In genomic region chr22:46286941-46287872, GRCh38 we compare ENCODE assay signal across 12 cellular contexts. TPM values are rescaled to one million over a fixed set of nuclear protein-coding genes. Genes with fewer than 3 reads are reported as not detected.
DNase-seq lines count a peak whose midpoint lies in the region; ATAC-seq, FAIRE-seq and TF ChIP-seq lines count a peak whose summit lies in the region.
"Had no signal": no experiment of that assay in that cellular context is flagged by ENCODE, and none has a peak within 500 bp of the region (broad histone marks: within the 10 kb centered on the region; RNA-seq: fewer than 3 reads in every experiment).

No MANE protein-coding gene starts in this region.

- no peak overlapping the region for H3K4me3 ChIP-seq in CD4-positive, CD25-positive, alpha-beta regulatory T cell (ENCODE audit: low read depth, low read length)
- peak overlapping the region; percentile 85 for H3K4me3 ChIP-seq in GM12878
- no peak overlapping the region for H3K4me3 ChIP-seq in CD4-positive, alpha-beta memory T cell (ENCODE audit: low read length in 2 of 2)
- H3K4me3 ChIP-seq: dorsolateral prefrontal cortex had no signal

- TF ChIP-seq POLR2A in GM12891 (IDR thresholded peaks at IDR 0.05; ENCODE audit: low read depth, low read length) (no peak), GM12878 (IDR thresholded peaks at IDR 0.05; ENCODE audit: low read depth, low read length) (no peak; the same call in none of the 2 replicates)

- no peak for ATAC-seq in CD4-positive, CD25-positive, alpha-beta regulatory T cell (ENCODE audit: low read depth in 2 of 2)
- peak; percentile 36 for ATAC-seq in GM12878
- no peak for ATAC-seq in HG03175 (IDR thresholded peaks at IDR 0.05; ENCODE audit: unreplicated experiment)
- no peak for ATAC-seq in activated CD4-positive, CD25-positive, alpha-beta regulatory T cell treated with anti-CD3 and anti-CD28 coated beads, Interleukin-2, amount 50 U/mL, for 24 hours
- ATAC-seq: WTC11 had no signal

- in situ Hi-C loops in GM12878 (cut with MboI): no loop called here

- H3K36me3 ChIP-seq in CD4-positive, CD25-positive, alpha-beta regulatory T cell (ENCODE audit: control insufficient read depth, insufficient read depth, low read length): peaks cover 5% of the 10 kb centered on the region
- peaks cover 8 to 13% of the 10 kb centered on the region in 2 experiments; a peak in 3 of 4 replicates for H3K36me3 ChIP-seq in GM12878 (ENCODE audit: control insufficient read depth in 2 of 2, insufficient read depth in 2 of 2, low read length in 1 of 2)
- H3K36me3 ChIP-seq in CD4-positive, alpha-beta memory T cell (ENCODE audit: insufficient read depth, low read length): no peaks in the 10 kb centered on the region

- no peak for TF ChIP-seq EP300 in GM12878 (IDR thresholded peaks at IDR 0.05; ENCODE audit: borderline replicate concordance in 1 of 2, control insufficient read depth in 1 of 2, low read depth in 2 of 2, low read length in 2 of 2)

- H3K9me3 ChIP-seq in CD4-positive, CD25-positive, alpha-beta regulatory T cell (ENCODE audit: control insufficient read depth in 2 of 2, low read length in 2 of 2): no peaks in the 10 kb centered on the region
- no peaks in the 10 kb centered on the region; the same call in 2 of the 3 replicates for H3K9me3 ChIP-seq in GM12878 (replicated peaks; ENCODE audit: control insufficient read depth, insufficient read depth, low read length)
- H3K9me3 ChIP-seq in CD4-positive, alpha-beta memory T cell (ENCODE audit: control insufficient read depth in 1 of 2, low read length in 2 of 2): no peaks in the 10 kb centered on the region

- H3K4me1 ChIP-seq in CD4-positive, CD25-positive, alpha-beta regulatory T cell (ENCODE audit: control insufficient read depth, insufficient read depth, low read length, poor library complexity, severe bottlenecking): peaks cover 11% of the 10 kb centered on the region
- H3K4me1 ChIP-seq in GM12878 (ENCODE audit: control insufficient read depth, insufficient read depth, low read length): peaks cover 18% of the 10 kb centered on the region
- H3K4me1 ChIP-seq in CD4-positive, alpha-beta memory T cell (ENCODE audit: insufficient read depth, low read length): peaks cover 16% of the 10 kb centered on the region

- H4K20me1 ChIP-seq in GM12878 (ENCODE audit: control insufficient read depth, insufficient read depth): no peaks in the 10 kb centered on the region

- no TSS peak for BruUV-seq in GM12878 (replicated peaks; lab: Mats Ljungman, UMichigan)

- SMC1A ChIA-PET in GM12878 (lab: Charles Lee; ENCODE audit: uncharacterized antibody, unreplicated experiment): interaction anchor here (1.5 kb wide), 1 partner anchor 129 kb away, joined by 6 read pairs; no protein-coding TSS in a partner anchor

- TF ChIP-seq CTCF in GM12878 (IDR thresholded peaks at IDR 0.05 in 2 of 3, conservative IDR thresholded peaks at IDR 0.05 in 1 of 3; ENCODE audit: control insufficient read depth in 2 of 3, extremely low read depth in 1 of 3, insufficient read depth in 1 of 3, low read depth in 3 of 3, low read length in 3 of 3): no peak
- TF ChIP-seq CTCF in nephron progenitor cell (IDR thresholded peaks at IDR 0.05): no peak
- no peak for TF ChIP-seq CTCF in type B pancreatic cell (conservative IDR thresholded peaks at IDR 0.05)

- peaks cover 15% of the 10 kb centered on the region for H3K36me3 Mint-ChIP-seq in CD4-positive, CD25-positive, alpha-beta regulatory T cell
- H3K36me3 Mint-ChIP-seq in nephron progenitor cell (ENCODE audit: low read depth): peaks cover 29% of the 10 kb centered on the region
- H3K36me3 Mint-ChIP-seq in type B pancreatic cell: peaks cover 8% of the 10 kb centered on the region
- H3K36me3 Mint-ChIP-seq in CD4-positive, alpha-beta memory T cell: peaks cover 5 to 12% of the 10 kb centered on the region in 2 donors

- no peak overlapping the region for H3K4me3 Mint-ChIP-seq in CD4-positive, CD25-positive, alpha-beta regulatory T cell
- H3K4me3 Mint-ChIP-seq in nephron progenitor cell (no peak overlapping the region), type B pancreatic cell (no peak overlapping the region)
- peak overlapping the region in 3 of 8 donors; percentile 26 to 31 (median 30) for H3K4me3 Mint-ChIP-seq in CD4-positive, alpha-beta memory T cell
- H3K4me3 Mint-ChIP-seq: WTC11 had no signal

- peaks cover 0 to 1% (median 0%) of the 10 kb centered on the region in 7 donors for H3K9me3 Mint-ChIP-seq in CD4-positive, CD25-positive, alpha-beta regulatory T cell
- H3K9me3 Mint-ChIP-seq in nephron progenitor cell (no peaks in the 10 kb centered on the region), type B pancreatic cell (no peaks in the 10 kb centered on the region)
- H3K9me3 Mint-ChIP-seq in CD4-positive, alpha-beta memory T cell: peaks cover 0 to 2% (median 0%) of the 10 kb centered on the region in 8 donors
- H3K9me3 Mint-ChIP-seq: WTC11 had no signal

- H3K4me1 Mint-ChIP-seq in CD4-positive, CD25-positive, alpha-beta regulatory T cell: peaks cover 0 to 16% (median 4%) of the 10 kb centered on the region in 4 donors
- H3K4me1 Mint-ChIP-seq in nephron progenitor cell (peaks cover 6% of the 10 kb centered on the region), type B pancreatic cell (ENCODE audit: unreplicated experiment) (no peaks in the 10 kb centered on the region)
- H3K4me1 Mint-ChIP-seq in CD4-positive, alpha-beta memory T cell: peaks cover 6 to 17% (median 11%) of the 10 kb centered on the region in 4 donors
- H3K4me1 Mint-ChIP-seq: WTC11 had no signal

- FAIRE-seq in GM12891 (lab: Jason Lieb, UNC): peak; percentile 61
- FAIRE-seq in GM12878 (lab: Jason Lieb, UNC): peak; percentile 44

- CTCF ChIA-PET in GM12878 (lab: Yijun Ruan, JAX): interaction anchor here (1.7 kb wide), 1 partner anchor 9 kb away, joined by 3 read pairs; the partner anchor contains the start of gene GTSE1
- CTCF ChIA-PET in CD4-positive, alpha-beta memory T cell (lab: Charles Lee; ENCODE audit: partially characterized antibody): interaction anchor here (2.0 kb wide), 1 partner anchor 165 kb away, joined by 6 read pairs; no protein-coding TSS in a partner anchor

- no peak for DNase-seq in CD4-positive, CD25-positive, alpha-beta regulatory T cell
- DNase-seq in GM12891 (ENCODE audit: insufficient read length, low spot score) (no peak), GM12878 (ENCODE audit: low read depth, low spot score) (no peak), nephron progenitor cell (no peak), type B pancreatic cell (ENCODE audit: extremely low spot score, unreplicated experiment) (no peak)
- no peak for DNase-seq in CD4-positive, alpha-beta memory T cell
- DNase-seq: dorsolateral prefrontal cortex, NCI-H345 had no signal

- peak overlapping the region; percentile 99 for H3K4me2 ChIP-seq in GM12878 (ENCODE audit: control insufficient read depth, insufficient read depth)

- no peaks in the 10 kb centered on the region for H3K27me3 Mint-ChIP-seq in CD4-positive, CD25-positive, alpha-beta regulatory T cell
- H3K27me3 Mint-ChIP-seq in nephron progenitor cell (ENCODE audit: low read depth, poor library complexity): peaks cover under 1% of the 10 kb centered on the region
- no peaks in the 10 kb centered on the region for H3K27me3 Mint-ChIP-seq in type B pancreatic cell
- no peaks in the 10 kb centered on the region for H3K27me3 Mint-ChIP-seq in CD4-positive, alpha-beta memory T cell

- intact Hi-C loops in GM12878 (cut with micrococcal nuclease; ENCODE audit: unreplicated experiment): no loop called here
- intact Hi-C loops in CD4-positive, alpha-beta memory T cell (cut with micrococcal nuclease): no loop called here

- POLR2A ChIA-PET in GM12878 (lab: Charles Lee): interaction anchor here (0.6 to 0.7 kb wide), 2 partner anchors 47 to 100 kb away, joined by 3 read pairs; no protein-coding TSS in a partner anchor
- POLR2A ChIA-PET in CD4-positive, alpha-beta memory T cell (lab: Charles Lee; ENCODE audit: partially characterized antibody): interaction anchor here (2.5 kb wide), 1 partner anchor 9 kb away, joined by 9 read pairs; the partner anchor contains the start of gene GTSE1

- H3K27me3 ChIP-seq in CD4-positive, CD25-positive, alpha-beta regulatory T cell (ENCODE audit: control insufficient read depth, insufficient read depth, low read length): no peaks in the 10 kb centered on the region
- no peaks in the 10 kb centered on the region for H3K27me3 ChIP-seq in GM12878 (replicated peaks in 1 of 2; ENCODE audit: control insufficient read depth in 2 of 2, insufficient read depth in 2 of 2, low read length in 1 of 2)
- H3K27me3 ChIP-seq in CD4-positive, alpha-beta memory T cell (ENCODE audit: insufficient read depth, low read length): no peaks in the 10 kb centered on the region
- H3K27me3 ChIP-seq: dorsolateral prefrontal cortex had no signal

- peak overlapping the region in 2 of 3 donors; percentile 22 to 76 for H3K27ac Mint-ChIP-seq in CD4-positive, CD25-positive, alpha-beta regulatory T cell
- H3K27ac Mint-ChIP-seq in nephron progenitor cell (peak overlapping the region; percentile 60), type B pancreatic cell (no peak overlapping the region)
- H3K27ac Mint-ChIP-seq in CD4-positive, alpha-beta memory T cell: peak overlapping the region in 3 of 7 donors; percentile 70 to 90 (median 83)
- H3K27ac Mint-ChIP-seq: WTC11 had no signal

- no peak overlapping the region for H3K27ac ChIP-seq in CD4-positive, CD25-positive, alpha-beta regulatory T cell (ENCODE audit: insufficient read depth, low read length, poor library complexity, severe bottlenecking)
- peak overlapping the region; percentile 86 for H3K27ac ChIP-seq in GM12878 (ENCODE audit: control insufficient read depth, insufficient read depth)
- no peak overlapping the region for H3K27ac ChIP-seq in CD4-positive, alpha-beta memory T cell (ENCODE audit: low read depth, low read length)
- H3K27ac ChIP-seq: dorsolateral prefrontal cortex had no signal

- H2AFZ ChIP-seq in GM12878 (ENCODE audit: control insufficient read depth, low read depth, low read length): no peak overlapping the region

- TF ChIP-seq RAD21 in GM12878 (IDR thresholded peaks at IDR 0.05; ENCODE audit: insufficient read depth, low read depth, low read length): no peak

- RAD21 ChIA-PET in GM12878 (lab: Charles Lee; ENCODE audit: unreplicated experiment): interaction anchor here (0.9 kb wide), 1 partner anchor 9 kb away, joined by 3 read pairs; no protein-coding TSS in a partner anchor

- 65% methylated on average over 15 of the region's 15 CpGs for WGBS in GM12878 (ENCODE audit: insufficient coverage, insufficient replicate concordance, low lambda C conversion rate, missing lambda C conversion rate)

- H3K9ac ChIP-seq in GM12878 (ENCODE audit: control insufficient read depth, insufficient read depth, low read length): peak overlapping the region; percentile 94

- H3K79me2 ChIP-seq in GM12878 (ENCODE audit: control insufficient read depth, insufficient read depth, low read length): peaks cover 17% of the 10 kb centered on the region

RNA-seq across cellular contexts. Expression of gene GTSE1, which starts 9.5 kb away (rescaled TPM):
- 1.3 TPM for total RNA-seq in CD4-positive, CD25-positive, alpha-beta regulatory T cell
- polyA plus RNA-seq in CD4-positive, CD25-positive, alpha-beta regulatory T cell: under 1 TPM in 3 of 4 donors, not detected in 1; 0.17 to 0.73 (median 0.21) TPM
- 16.2 TPM for polyA plus RNA-seq in GM12891 (2012; ENCODE audit: low read depth, missing spikeins)
- 24.9 and 27.6 TPM in 2 replicates for total RNA-seq in GM12878 (2013; cell fraction: nucleolus; rRNA removed)
- total RNA-seq in GM12878 (2014; rRNA removed) (25.9 and 27.4 TPM in 2 replicates), GM12878 (2014; rRNA removed; fragmentation: Illumina TruSeq; extraction: Trizol) (21.8 and 23.3 TPM in 2 replicates), GM12878 (2021) (43.9 and 46.2 TPM in 2 replicates), type B pancreatic cell (ENCODE audit: low replicate concordance) (12.3 and 39.6 TPM in 2 replicates)
- polyA plus RNA-seq in GM12878 (2011; ENCODE audit: low read depth): 9.6 TPM
- polyA plus RNA-seq in GM12878 (2011; rRNA removed) (15.9 and 21.6 TPM in 2 replicates), GM12878 (2014; fragmentation: Illumina TruSeq; extraction: Trizol) (30.8 and 37.1 TPM in 2 replicates), GM12878 (2014; fragmentation: Nextera tagmentation; extraction: Ambion mirVana) (1 to 10 TPM; 6.6 to 10.0 TPM), GM12878 (2014; rRNA removed) (43.0 and 45.2 TPM in 2 replicates), GM12878 (2016; fragmentation: Nextera tagmentation; extraction: Ambion mirVana) (10 to 100 TPM; 43.9 to 44.5 TPM)
- 25.5 and 28.6 TPM in 2 replicates for polyA plus RNA-seq in GM12878 (2011; cell fraction: cytosol; rRNA removed)
- polyA plus RNA-seq in GM12878 (2011; cell fraction: nucleus; rRNA removed): 32.2 and 57.3 TPM in 2 replicates
- polyA plus RNA-seq in GM12878 (2012): 17.0 and 17.2 TPM in 2 replicates
- 11.3 and 18.4 TPM in 2 replicates for polyA minus RNA-seq in GM12878 (2011; rRNA and poly(A)+ RNA removed)
- polyA minus RNA-seq in GM12878 (2011; cell fraction: cytosol; rRNA and poly(A)+ RNA removed): 15.4 and 17.2 TPM in 2 replicates
- polyA minus RNA-seq in GM12878 (2011; cell fraction: nucleus; rRNA and poly(A)+ RNA removed): 9.9 and 17.7 TPM in 2 replicates
- under 1 TPM in 1 of 2 experiments, not detected in 1; 0.64 TPM for total RNA-seq in CD4-positive, alpha-beta memory T cell
- not detected for polyA plus RNA-seq in CD4-positive, alpha-beta memory T cell

RNA-seq across cellular contexts. Expression of gene TTC38, which starts 19.4 kb away (rescaled TPM):
- total RNA-seq in CD4-positive, CD25-positive, alpha-beta regulatory T cell: 7.1 TPM
- 10 to 100 TPM in 1 of 4 donors, 1 to 10 TPM in 3; 5.1 to 10.9 (median 5.7) TPM for polyA plus RNA-seq in CD4-positive, CD25-positive, alpha-beta regulatory T cell
- polyA plus RNA-seq in GM12891 (2012; ENCODE audit: low read depth, missing spikeins): 17.4 TPM
- total RNA-seq in GM12878 (2013; cell fraction: nucleolus; rRNA removed): 53.3 and 65.3 TPM in 2 replicates
- total RNA-seq in GM12878 (2014; rRNA removed): 14.7 and 19.1 TPM in 2 replicates
- total RNA-seq in GM12878 (2014; rRNA removed; fragmentation: Illumina TruSeq; extraction: Trizol): 6.8 and 7.6 TPM in 2 replicates
- 11.2 and 13.7 TPM in 2 replicates for total RNA-seq in GM12878 (2021)
- polyA plus RNA-seq in GM12878 (2011; ENCODE audit: low read depth): 12.1 TPM
- 26.1 and 39.9 TPM in 2 replicates for polyA plus RNA-seq in GM12878 (2011; rRNA removed)
- polyA plus RNA-seq in GM12878 (2011; cell fraction: cytosol; rRNA removed): 53.7 and 71.4 TPM in 2 replicates
- 75.9 and 82.3 TPM in 2 replicates for polyA plus RNA-seq in GM12878 (2011; cell fraction: nucleus; rRNA removed)
- 17.4 and 19.3 TPM in 2 replicates for polyA plus RNA-seq in GM12878 (2012)
- 3.1 and 6.5 TPM in 2 replicates for polyA plus RNA-seq in GM12878 (2014; fragmentation: Illumina TruSeq; extraction: Trizol)
- polyA plus RNA-seq in GM12878 (2014; fragmentation: Nextera tagmentation; extraction: Ambion mirVana): 1 to 10 TPM in 1 of 2 experiments, under 1 TPM in 1; 0.58 to 1.6 TPM
- polyA plus RNA-seq in GM12878 (2014; rRNA removed): 12.3 and 19.4 TPM in 2 replicates
- 10 to 100 TPM; 17.5 to 17.9 TPM for polyA plus RNA-seq in GM12878 (2016; fragmentation: Nextera tagmentation; extraction: Ambion mirVana)
- polyA minus RNA-seq in GM12878 (2011; rRNA and poly(A)+ RNA removed): 27.6 and 44.5 TPM in 2 replicates
- 17.1 and 18.6 TPM in 2 replicates for polyA minus RNA-seq in GM12878 (2011; cell fraction: cytosol; rRNA and poly(A)+ RNA removed)
- polyA minus RNA-seq in GM12878 (2011; cell fraction: nucleus; rRNA and poly(A)+ RNA removed): 20.3 and 27.9 TPM in 2 replicates
- total RNA-seq in type B pancreatic cell (ENCODE audit: low replicate concordance): 22.6 and 36.9 TPM in 2 replicates
- total RNA-seq in CD4-positive, alpha-beta memory T cell: 1 to 10 TPM; 3.9 to 4.3 TPM
- polyA plus RNA-seq in CD4-positive, alpha-beta memory T cell: 1 to 10 TPM; 6.3 to 8.2 TPM

RNA-seq across cellular contexts. Expression of gene PKDREJ, which starts 24.1 kb away (rescaled TPM):
- total RNA-seq in CD4-positive, CD25-positive, alpha-beta regulatory T cell: not detected
- polyA plus RNA-seq in CD4-positive, CD25-positive, alpha-beta regulatory T cell: under 1 TPM in 1 of 4 donors, not detected in 3; 0.19 TPM
- 0.04 TPM for polyA plus RNA-seq in GM12891 (2012; ENCODE audit: low read depth, missing spikeins)
- not detected in 2 replicates for total RNA-seq in GM12878 (2013; cell fraction: nucleolus; rRNA removed)
- total RNA-seq in GM12878 (2014; rRNA removed) (not detected in 2 replicates), GM12878 (2014; rRNA removed; fragmentation: Illumina TruSeq; extraction: Trizol) (not detected in 2 replicates), GM12878 (2021) (not detected in 2 replicates), type B pancreatic cell (ENCODE audit: low replicate concordance) (0.05 TPM in 1 of 2 replicates, not detected in the other)
- not detected for polyA plus RNA-seq in GM12878 (2011; ENCODE audit: low read depth)
- polyA plus RNA-seq in GM12878 (2011; rRNA removed) (not detected in 2 replicates), GM12878 (2014; fragmentation: Illumina TruSeq; extraction: Trizol) (not detected in 2 replicates), GM12878 (2014; fragmentation: Nextera tagmentation; extraction: Ambion mirVana) (under 1 TPM in 1 of 2 experiments, not detected in 1; 0.02 TPM), GM12878 (2014; rRNA removed) (0.01 TPM in 1 of 2 replicates, not detected in the other), GM12878 (2016; fragmentation: Nextera tagmentation; extraction: Ambion mirVana) (under 1 TPM in 1 of 2 experiments, not detected in 1; 0.03 TPM)
- polyA plus RNA-seq in GM12878 (2011; cell fraction: cytosol; rRNA removed): not detected in 2 replicates
- polyA plus RNA-seq in GM12878 (2011; cell fraction: nucleus; rRNA removed): not detected in 2 replicates
- polyA plus RNA-seq in GM12878 (2012): 0.01 and 0.03 TPM in 2 replicates
- polyA minus RNA-seq in GM12878 (2011; rRNA and poly(A)+ RNA removed): not detected in 2 replicates
- not detected in 2 replicates for polyA minus RNA-seq in GM12878 (2011; cell fraction: cytosol; rRNA and poly(A)+ RNA removed)
- polyA minus RNA-seq in GM12878 (2011; cell fraction: nucleus; rRNA and poly(A)+ RNA removed): not detected in 2 replicates
- total RNA-seq in CD4-positive, alpha-beta memory T cell: not detected
- polyA plus RNA-seq in CD4-positive, alpha-beta memory T cell: not detected
- total RNA-seq: M059J had no signal

RNA-seq across cellular contexts. Expression of gene CDPF1, which starts 37.1 kb away (rescaled TPM):
- 5.5 TPM for total RNA-seq in CD4-positive, CD25-positive, alpha-beta regulatory T cell
- polyA plus RNA-seq in CD4-positive, CD25-positive, alpha-beta regulatory T cell: 10 to 100 TPM; 16.7 to 24.7 (median 20.5) TPM
- 11.5 TPM for polyA plus RNA-seq in GM12891 (2012; ENCODE audit: low read depth, missing spikeins)
- total RNA-seq in GM12878 (2013; cell fraction: nucleolus; rRNA removed): 12.0 and 17.1 TPM in 2 replicates
- total RNA-seq in GM12878 (2014; rRNA removed): 11.1 and 13.3 TPM in 2 replicates
- 5.5 and 6.1 TPM in 2 replicates for total RNA-seq in GM12878 (2014; rRNA removed; fragmentation: Illumina TruSeq; extraction: Trizol)
- total RNA-seq in GM12878 (2021): 7.2 and 7.8 TPM in 2 replicates
- polyA plus RNA-seq in GM12878 (2011; ENCODE audit: low read depth): 5.1 TPM
- polyA plus RNA-seq in GM12878 (2011; rRNA removed): 7.4 and 8.6 TPM in 2 replicates
- 12.3 and 17.6 TPM in 2 replicates for polyA plus RNA-seq in GM12878 (2011; cell fraction: cytosol; rRNA removed)
- 29.8 and 30.2 TPM in 2 replicates for polyA plus RNA-seq in GM12878 (2011; cell fraction: nucleus; rRNA removed)
- 8.3 and 9.1 TPM in 2 replicates for polyA plus RNA-seq in GM12878 (2012)
- 3.1 and 6.4 TPM in 2 replicates for polyA plus RNA-seq in GM12878 (2014; fragmentation: Illumina TruSeq; extraction: Trizol)
- polyA plus RNA-seq in GM12878 (2014; fragmentation: Nextera tagmentation; extraction: Ambion mirVana): 1 to 10 TPM; 1.0 to 2.2 TPM
- 13.0 and 22.4 TPM in 2 replicates for polyA plus RNA-seq in GM12878 (2014; rRNA removed)
- 10 to 100 TPM; 15.5 to 18.2 TPM for polyA plus RNA-seq in GM12878 (2016; fragmentation: Nextera tagmentation; extraction: Ambion mirVana)
- 2.0 and 5.4 TPM in 2 replicates for polyA minus RNA-seq in GM12878 (2011; rRNA and poly(A)+ RNA removed)
- 0.94 and 1.5 TPM in 2 replicates for polyA minus RNA-seq in GM12878 (2011; cell fraction: cytosol; rRNA and poly(A)+ RNA removed)
- polyA minus RNA-seq in GM12878 (2011; cell fraction: nucleus; rRNA and poly(A)+ RNA removed): 3.9 and 5.1 TPM in 2 replicates
- total RNA-seq in type B pancreatic cell (ENCODE audit: low replicate concordance): 10.8 and 12.9 TPM in 2 replicates
- total RNA-seq in CD4-positive, alpha-beta memory T cell: 10 to 100 TPM; 10.3 to 11.5 TPM
- polyA plus RNA-seq in CD4-positive, alpha-beta memory T cell: 10 to 100 TPM; 17.0 to 31.5 TPM

RNA-seq across cellular contexts. Expression of gene TRMU, which starts 48.3 kb away (rescaled TPM):
- 63.3 TPM for total RNA-seq in CD4-positive, CD25-positive, alpha-beta regulatory T cell
- polyA plus RNA-seq in CD4-positive, CD25-positive, alpha-beta regulatory T cell: 10 to 100 TPM; 11.0 to 17.8 (median 16.4) TPM
- 27.3 TPM for polyA plus RNA-seq in GM12891 (2012; ENCODE audit: low read depth, missing spikeins)
- 189 and 218 TPM in 2 replicates for total RNA-seq in GM12878 (2013; cell fraction: nucleolus; rRNA removed)
- total RNA-seq in GM12878 (2014; rRNA removed): 47.5 and 48.0 TPM in 2 replicates
- 26.1 and 29.6 TPM in 2 replicates for total RNA-seq in GM12878 (2014; rRNA removed; fragmentation: Illumina TruSeq; extraction: Trizol)
- 54.5 and 57.0 TPM in 2 replicates for total RNA-seq in GM12878 (2021)
- polyA plus RNA-seq in GM12878 (2011; ENCODE audit: low read depth): 18.3 TPM
- polyA plus RNA-seq in GM12878 (2011; rRNA removed): 33.4 and 40.0 TPM in 2 replicates
- 39.1 and 46.8 TPM in 2 replicates for polyA plus RNA-seq in GM12878 (2011; cell fraction: cytosol; rRNA removed)
- polyA plus RNA-seq in GM12878 (2011; cell fraction: nucleus; rRNA removed): 219 and 267 TPM in 2 replicates
- polyA plus RNA-seq in GM12878 (2012): 35.4 and 37.9 TPM in 2 replicates
- polyA plus RNA-seq in GM12878 (2014; fragmentation: Illumina TruSeq; extraction: Trizol): 25.8 and 34.8 TPM in 2 replicates
- polyA plus RNA-seq in GM12878 (2014; fragmentation: Nextera tagmentation; extraction: Ambion mirVana): 1 to 10 TPM; 3.5 to 5.8 TPM
- polyA plus RNA-seq in GM12878 (2014; rRNA removed): 56.0 and 66.7 TPM in 2 replicates
- polyA plus RNA-seq in GM12878 (2016; fragmentation: Nextera tagmentation; extraction: Ambion mirVana): 10 to 100 TPM; 49.4 to 54.4 TPM
- polyA minus RNA-seq in GM12878 (2011; rRNA and poly(A)+ RNA removed): 34.3 and 45.9 TPM in 2 replicates
- 10.3 and 13.0 TPM in 2 replicates for polyA minus RNA-seq in GM12878 (2011; cell fraction: cytosol; rRNA and poly(A)+ RNA removed)
- 113 and 177 TPM in 2 replicates for polyA minus RNA-seq in GM12878 (2011; cell fraction: nucleus; rRNA and poly(A)+ RNA removed)
- total RNA-seq in type B pancreatic cell (ENCODE audit: low replicate concordance): 46.6 and 68.4 TPM in 2 replicates
- total RNA-seq in CD4-positive, alpha-beta memory T cell: 10 to 100 TPM; 79.9 to 93.0 TPM
- polyA plus RNA-seq in CD4-positive, alpha-beta memory T cell: 10 to 100 TPM; 14.5 to 17.2 TPM
